8 cellular contexts compared by ENCODE assay signal in the genomic region with DNA sequence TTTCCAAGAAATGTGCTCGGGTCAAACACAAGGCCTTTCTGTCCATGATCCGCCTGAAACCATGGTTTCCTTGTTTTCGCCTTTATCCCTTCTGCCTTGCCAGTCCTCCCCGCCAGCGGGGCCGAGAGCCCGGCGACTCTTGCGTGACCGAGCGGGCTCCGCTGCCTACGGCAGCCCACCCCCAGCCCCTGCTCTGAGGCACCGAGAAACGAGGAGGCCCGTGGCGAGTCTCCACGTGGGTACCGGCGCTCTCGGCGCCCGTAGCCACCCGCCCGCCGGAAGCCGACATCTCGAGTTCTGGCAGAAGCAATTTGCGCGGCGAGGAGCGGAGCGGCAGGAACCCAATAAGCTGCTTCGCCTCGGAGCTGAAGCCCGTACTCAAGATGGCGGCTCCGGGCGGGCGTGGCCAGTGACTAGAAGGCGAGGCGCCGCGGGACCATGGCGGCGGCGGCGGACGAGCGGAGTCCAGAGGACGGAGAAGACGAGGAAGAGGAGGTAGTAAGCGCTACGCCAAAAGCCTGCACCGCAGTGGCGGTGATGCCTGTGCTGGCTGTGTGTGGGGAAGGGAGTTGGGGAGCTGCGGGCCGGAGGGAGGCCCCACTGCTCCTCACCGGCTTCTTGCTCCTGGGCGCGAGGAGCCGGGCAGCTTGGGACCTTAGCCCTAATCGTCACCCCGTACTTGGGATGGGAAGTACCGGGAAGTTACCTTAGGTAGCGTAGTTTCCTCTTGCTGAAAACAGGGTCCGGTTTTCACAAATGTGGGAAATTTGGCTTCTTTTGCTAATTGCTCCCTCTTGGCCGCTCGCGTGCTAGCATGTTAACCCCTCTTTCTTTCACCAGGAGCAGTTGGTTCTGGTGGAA.
DNase-seq lines count a peak whose midpoint lies in the region; ATAC-seq lines count a peak whose summit lies in the region.

A gene with protein sequence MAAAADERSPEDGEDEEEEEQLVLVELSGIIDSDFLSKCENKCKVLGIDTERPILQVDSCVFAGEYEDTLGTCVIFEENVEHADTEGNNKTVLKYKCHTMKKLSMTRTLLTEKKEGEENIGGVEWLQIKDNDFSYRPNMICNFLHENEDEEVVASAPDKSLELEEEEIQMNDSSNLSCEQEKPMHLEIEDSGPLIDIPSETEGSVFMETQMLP (plus strand): TSS at position 375 of the 861 bp plus-strand sequence. CDS start 64 bp downstream, at position 439.

- ATAC-seq in GM19043 (IDR thresholded peaks at IDR 0.05; ENCODE audit: low read depth, unreplicated experiment) (peak; percentile 98), HG03378 (IDR thresholded peaks at IDR 0.05; ENCODE audit: unreplicated experiment) (peak; percentile 95)

- DNase-seq in AML-193 (lab: John Stamatoyannopoulos, UW) (peak; percentile 96 to 97), NCI-H510A (lab: John Stamatoyannopoulos, UW) (peak; percentile 48), cerebellar nuclear complex (lab: John Stamatoyannopoulos, UW) (peak; percentile 56 to 76), islet precursor cell (peak; percentile 96)
- peak; percentile 88 for DNase-seq in activated CD4-positive, alpha-beta T cell treated with anti-CD3 and anti-CD28 coated beads for 1 hour
- peak; percentile 91 for DNase-seq in stimulated activated CD4-positive, alpha-beta T cell treated with anti-CD3 and anti-CD28 coated beads, Interleukin-12 subunit alpha, Interleukin-12 subunit beta, amount 100 ng/mL, for 4 hours

Comparison
In these comparisons a context has a peak if more than half of its experiments do, and no peak if none do; other contexts are left out.
1. Peak in every context shown above with its lines: DNase-seq and ATAC-seq.